In the genomic region with DNA sequence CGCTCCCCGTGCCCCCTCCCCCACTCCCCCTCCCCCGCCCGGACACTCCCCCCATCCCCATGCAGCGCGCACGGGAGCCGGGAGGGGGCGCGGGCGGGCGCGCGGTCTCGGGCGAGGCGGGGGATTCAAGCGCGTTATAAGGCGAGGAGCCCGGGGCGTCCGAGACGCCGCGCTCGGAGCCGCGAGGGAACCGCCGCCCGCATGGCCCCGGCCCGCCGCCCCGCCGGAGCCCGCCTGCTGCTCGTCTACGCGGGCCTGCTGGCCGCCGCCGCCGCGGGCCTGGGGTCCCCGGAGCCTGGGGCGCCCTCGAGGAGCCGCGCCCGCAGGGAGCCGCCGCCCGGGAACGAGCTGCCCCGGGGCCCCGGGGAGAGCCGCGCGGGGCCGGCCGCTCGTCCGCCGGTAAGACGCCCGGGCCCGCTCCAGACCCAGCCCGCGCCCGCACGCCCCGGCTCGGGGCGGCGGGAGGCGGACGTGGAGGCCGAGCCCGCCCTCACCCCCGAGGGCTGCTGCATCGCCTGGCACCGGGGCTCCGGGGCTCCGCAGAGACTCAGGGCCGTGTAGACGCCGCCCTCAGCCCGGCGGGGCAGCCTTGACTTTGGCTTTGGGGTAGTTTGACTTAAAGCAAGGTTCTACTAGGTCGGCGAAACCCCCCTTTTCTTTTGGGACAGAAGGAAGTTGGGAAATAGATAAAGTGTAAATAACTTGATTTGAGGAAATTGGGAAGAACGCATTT, we compare ENCODE assay signal across 8 cellular contexts. TPM values are rescaled to one million over a fixed set of nuclear protein-coding genes. Genes with fewer than 3 reads are reported as not detected.
DNase-seq lines count a peak whose midpoint lies in the region; ATAC-seq and TF ChIP-seq lines count a peak whose summit lies in the region.

A gene with protein sequence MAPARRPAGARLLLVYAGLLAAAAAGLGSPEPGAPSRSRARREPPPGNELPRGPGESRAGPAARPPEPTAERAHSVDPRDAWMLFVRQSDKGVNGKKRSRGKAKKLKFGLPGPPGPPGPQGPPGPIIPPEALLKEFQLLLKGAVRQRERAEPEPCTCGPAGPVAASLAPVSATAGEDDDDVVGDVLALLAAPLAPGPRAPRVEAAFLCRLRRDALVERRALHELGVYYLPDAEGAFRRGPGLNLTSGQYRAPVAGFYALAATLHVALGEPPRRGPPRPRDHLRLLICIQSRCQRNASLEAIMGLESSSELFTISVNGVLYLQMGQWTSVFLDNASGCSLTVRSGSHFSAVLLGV (plus strand): TSS at position 164 of the 733 bp plus-strand sequence. CDS start 38 bp downstream, at position 202.

- no peaks in the 10 kb centered on the region for H4K20me1 ChIP-seq in smooth muscle cell (ENCODE audit: low read depth)

- H3K36me3 Mint-ChIP-seq in activated naive CD4-positive, alpha-beta T cell treated with anti-CD3 and anti-CD28 coated beads, Interleukin-2, amount 50 U/mL, for 72 hours: no peaks in the 10 kb centered on the region

- H3K36me3 ChIP-seq in H7 (replicated peaks; ENCODE audit: control insufficient read depth, insufficient read depth, low read length): no peaks in the 10 kb centered on the region
- H3K36me3 ChIP-seq in Panc1 (ENCODE audit: control insufficient read depth, insufficient read depth, low read length): no peaks in the 10 kb centered on the region
- H3K36me3 ChIP-seq in smooth muscle cell (ENCODE audit: low read depth): no peaks in the 10 kb centered on the region

- CTCF ChIA-PET in Panc1 (lab: Charles Lee): interaction anchor here (0.7 kb wide), 1 partner anchor 32 kb away, joined by 3 read pairs; no protein-coding TSS in a partner anchor

- H3K27ac Mint-ChIP-seq in activated naive CD4-positive, alpha-beta T cell treated with anti-CD3 and anti-CD28 coated beads, Interleukin-2, amount 50 U/mL, for 72 hours: no peak within 1 kb of the TSS

- TF ChIP-seq CTCF in Panc1 (IDR thresholded peaks at IDR 0.05) (peak; percentile 89), smooth muscle cell (IDR thresholded peaks at IDR 0.05; ENCODE audit: borderline replicate concordance, insufficient read depth, poor library complexity, severe bottlenecking) (peak; percentile 60)

- in situ Hi-C loops in Panc1 (cut with HindIII; ENCODE audit: low pct_unique_long_range_greater_than_20kb, low sequenced_read_pairs): no loop called here

- POLR2A ChIA-PET in Panc1 (lab: Charles Lee): no interaction called here

- H3K27ac ChIP-seq in Panc1 (ENCODE audit: low read length): 0 out of 2 replicates have a peak within 1 kb of the TSS, but pooled peaks have one; percentile 29
- H3K27ac ChIP-seq in smooth muscle cell (ENCODE audit: low read depth): no peak within 1 kb of the TSS

- BruUV-seq in Panc1 (replicated peaks; lab: Mats Ljungman, UMichigan): no TSS peak

- no peaks in the 10 kb centered on the region for H3K9me3 ChIP-seq in Panc1 (ENCODE audit: control insufficient read depth, insufficient read depth, low read depth, low read length)
- no peaks in the 10 kb centered on the region for H3K9me3 ChIP-seq in smooth muscle cell (replicated peaks; ENCODE audit: low read depth)

- peak; percentile 79 for ATAC-seq in Panc1
- peak; percentile 70 to 79 for ATAC-seq in activated naive CD4-positive, alpha-beta T cell treated with anti-CD3 and anti-CD28 coated beads, Interleukin-2, amount 50 U/mL, for 72 hours
- ATAC-seq in GM19351 (IDR thresholded peaks at IDR 0.05; ENCODE audit: unreplicated experiment): no peak

- peak within 1 kb of the TSS; percentile 86 for H3K4me2 ChIP-seq in smooth muscle cell

- no peak within 1 kb of the TSS for H2AFZ ChIP-seq in smooth muscle cell (ENCODE audit: low read depth)

- peak within 1 kb of the TSS; percentile 56 for H3K4me3 ChIP-seq in H7 (ENCODE audit: insufficient read depth, low read depth, low read length)
- H3K4me3 ChIP-seq in Panc1 (ENCODE audit: low read depth in 2 of 2, low read length in 2 of 2): peak within 1 kb of the TSS; percentile 45 to 63
- peak within 1 kb of the TSS; percentile 34 for H3K4me3 ChIP-seq in smooth muscle cell

- H3K4me1 ChIP-seq in Panc1 (ENCODE audit: control insufficient read depth, insufficient read depth, low read length) (peaks cover 7% of the 10 kb centered on the region), smooth muscle cell (ENCODE audit: low read depth) (peaks cover 5% of the 10 kb centered on the region)

- no peaks in the 10 kb centered on the region for H3K79me2 ChIP-seq in smooth muscle cell (ENCODE audit: low read depth)

- 9% methylated on average over 19 of the region's 94 CpGs for WGBS in smooth muscle cell (ENCODE audit: low lambda C conversion rate)

- no peaks in the 10 kb centered on the region for H3F3A ChIP-seq in smooth muscle cell (ENCODE audit: low read depth)

- H3K9me3 Mint-ChIP-seq in activated naive CD4-positive, alpha-beta T cell treated with anti-CD3 and anti-CD28 coated beads, Interleukin-2, amount 50 U/mL, for 72 hours: peaks cover 0 to 7% of the 10 kb centered on the region in 2 donors

- H3K9ac ChIP-seq in smooth muscle cell (ENCODE audit: low read depth): no peak within 1 kb of the TSS

- H3K27me3 ChIP-seq in H7 (ENCODE audit: control insufficient read depth, insufficient read depth, low read length): peaks cover 32% of the 10 kb centered on the region
- no peaks in the 10 kb centered on the region for H3K27me3 ChIP-seq in Panc1 (ENCODE audit: control insufficient read depth, insufficient read depth, low read length)
- peaks cover 49% of the 10 kb centered on the region for H3K27me3 ChIP-seq in smooth muscle cell (ENCODE audit: low read depth)

- DNase-seq in COR-L47 (lab: John Stamatoyannopoulos, UW) (peak; percentile 13), H7 (peak; percentile 98), Panc1 (ENCODE audit: low read depth, low spot score) (no peak), hepatic stellate cell (ENCODE audit: low spot score) (peak; percentile 86), smooth muscle cell (lab: John Stamatoyannopoulos, UW; ENCODE audit: unreplicated experiment) (no peak), retina (no peak)
- DNase-seq in activated naive CD4-positive, alpha-beta T cell treated with anti-CD3 and anti-CD28 coated beads, Interleukin-2, amount 50 U/mL, for 72 hours (ENCODE audit: low spot score in 2 of 2): peak in 1 of 2 donors; percentile 80

- intact Hi-C loops in Panc1 (cut with micrococcal nuclease; ENCODE audit: unreplicated experiment): no loop called here

RNA-seq across cellular contexts. Expression of the gene that starts here (rescaled TPM):
- 8.8 and 11.2 TPM in 2 replicates for total RNA-seq in H7 (2014; rRNA removed; shearing (Covaris generic))
- total RNA-seq in Panc1 (2021; ENCODE audit: unreplicated experiment): 10.3 TPM
- polyA plus RNA-seq in Panc1 (2012; ENCODE audit: insufficient read length): 7.3 TPM
- under 1 TPM in 1 of 2 donors, not detected in 1; 0.60 TPM for total RNA-seq in activated naive CD4-positive, alpha-beta T cell treated with anti-CD3 and anti-CD28 coated beads, Interleukin-2, amount 50 U/mL, for 72 hours
- total RNA-seq in smooth muscle cell: 0.13 TPM in 1 of 2 replicates, not detected in the other
- polyA plus RNA-seq in smooth muscle cell: 0.86 and 2.4 TPM in 2 replicates

Comparison
In these comparisons a context has a peak if more than half of its experiments do, and no peak if none do; other contexts are left out.
1. Peak in ATAC-seq in activated naive CD4-positive, alpha-beta T cell treated with anti-CD3 and anti-CD28 coated beads, Interleukin-2, amount 50 U/mL, for 72 hours; RNA of the gene not detected or under 1 TPM.
2. DNase-seq: peak in COR-L47 (single experiment), H7 (single experiment) and hepatic stellate cell (single experiment); none in Panc1 (single experiment), smooth muscle cell (single experiment) and retina (single experiment).
3. Peak in every context shown above with its lines, with median percentiles within 50 percentile points of each other: H3K4me3 ChIP-seq.